8 cellular contexts compared by ENCODE assay signal in genomic region chr16:31215287-31216115, GRCh38. TPM values are rescaled to one million over a fixed set of nuclear protein-coding genes. Genes with fewer than 3 reads are reported as not detected.
A peak's percentile ranks its signal among the peaks of the same experiment; 100 is the strongest.
DNase-seq lines count a peak whose midpoint lies in the region; ATAC-seq and TF ChIP-seq lines count a peak whose summit lies in the region.

No MANE protein-coding gene starts in this region.

- H3K79me2 ChIP-seq in mesendoderm (ENCODE audit: control insufficient read depth, insufficient read depth, low read length): no peaks in the 10 kb centered on the region

- H4K5ac ChIP-seq in mesendoderm (ENCODE audit: low read length): no peak overlapping the region

- H2AK5ac ChIP-seq in mesendoderm (ENCODE audit: low read length): no peak overlapping the region

- no peaks in the 10 kb centered on the region for H3K9me3 Mint-ChIP-seq in effector memory CD8-positive, alpha-beta T cell

- no peak overlapping the region for H2BK15ac ChIP-seq in mesendoderm (replicated peaks; ENCODE audit: low read depth)

- H3K9me3 ChIP-seq in SJCRH30 (replicated peaks): no peaks in the 10 kb centered on the region
- no peaks in the 10 kb centered on the region for H3K9me3 ChIP-seq in upper lobe of right lung

- H3K4me1 ChIP-seq in SJCRH30 (peaks cover 12% of the 10 kb centered on the region), mesendoderm (ENCODE audit: control insufficient read depth, low read depth, low read length) (no peaks in the 10 kb centered on the region), upper lobe of right lung (peaks cover 24% of the 10 kb centered on the region)

- H3K4me2 ChIP-seq in mesendoderm (ENCODE audit: low read length): peak overlapping the region; percentile 84

- H3K27me3 Mint-ChIP-seq in effector memory CD8-positive, alpha-beta T cell: peaks cover 28 to 65% of the 10 kb centered on the region in 2 donors

- peak overlapping the region; percentile 76 to 84 for H3K4me3 Mint-ChIP-seq in effector memory CD8-positive, alpha-beta T cell

- H3K4me3 ChIP-seq in SJCRH30 (peak overlapping the region; percentile 79), mesendoderm (ENCODE audit: low read length) (no peak overlapping the region), upper lobe of right lung (peak overlapping the region; percentile 52)

- DNase-seq in Right ventricle myocardium inferior (ENCODE audit: missing footprints): peak; percentile 81
- no peak for DNase-seq in cardiac septum (ENCODE audit: low spot score)
- DNase-seq in SJCRH30: peak; percentile 87 to 90
- no peak for DNase-seq in effector memory CD8-positive, alpha-beta T cell
- DNase-seq in mesendoderm: peak; percentile 85
- peak; percentile 82 for DNase-seq in upper lobe of right lung
- DNase-seq in H4 (ENCODE audit: low spot score): no peak
- no peak for DNase-seq in pons (ENCODE audit: low spot score)

- no peak for TF ChIP-seq CTCF in upper lobe of right lung (IDR thresholded peaks at IDR 0.05)

- no peak overlapping the region for H4K8ac ChIP-seq in mesendoderm (ENCODE audit: low read depth, low read length)

- ATAC-seq in Right ventricle myocardium inferior (peak; percentile 89), upper lobe of right lung (peak; percentile 89)
- peak; percentile 59 for ATAC-seq in effector memory CD8-positive, alpha-beta T cell (replicated peaks)

- H3K79me1 ChIP-seq in mesendoderm (ENCODE audit: low read length): no peaks in the 10 kb centered on the region

- peak overlapping the region; percentile 69 for H3K56ac ChIP-seq in mesendoderm (ENCODE audit: low read length)

- intact Hi-C loops in Right ventricle myocardium inferior (cut with DNase I): no loop called here
- intact Hi-C loops in cardiac septum (cut with DNase I): no loop called here
- intact Hi-C loops in upper lobe of right lung (cut with DNase I): no loop called here

- H3K4ac ChIP-seq in mesendoderm (ENCODE audit: low read depth, low read length): no peak overlapping the region

- peaks cover 5% of the 10 kb centered on the region for H3K36me3 Mint-ChIP-seq in effector memory CD8-positive, alpha-beta T cell (ENCODE audit: insufficient read depth)

- no peaks in the 10 kb centered on the region for H3K27me3 ChIP-seq in SJCRH30
- H3K27me3 ChIP-seq in mesendoderm (ENCODE audit: insufficient read depth, low read length, poor library complexity): peaks cover 13% of the 10 kb centered on the region
- H3K27me3 ChIP-seq in upper lobe of right lung: peaks cover 54% of the 10 kb centered on the region

- H3K4me1 Mint-ChIP-seq in effector memory CD8-positive, alpha-beta T cell (ENCODE audit: low read depth in 2 of 2): peaks cover 14 to 18% of the 10 kb centered on the region in 2 donors

- H2BK5ac ChIP-seq in mesendoderm (ENCODE audit: low read length): no peak overlapping the region

- WGBS in mesendoderm (ENCODE audit: extremely low coverage, insufficient coverage, low lambda C conversion rate): no CpG with 5 or more reads among the region's 61 CpGs

- no peak overlapping the region for H2BK120ac ChIP-seq in mesendoderm (ENCODE audit: low read depth, low read length)

- no peak overlapping the region for H3K18ac ChIP-seq in mesendoderm (ENCODE audit: low read length)

- H3K27ac Mint-ChIP-seq in effector memory CD8-positive, alpha-beta T cell: no peak overlapping the region

- H3K9ac ChIP-seq in mesendoderm (ENCODE audit: low read length): peak overlapping the region; percentile 63

- H3K36me3 ChIP-seq in SJCRH30 (peaks cover 28% of the 10 kb centered on the region), mesendoderm (ENCODE audit: control insufficient read depth, insufficient read depth, low read length) (no peaks in the 10 kb centered on the region), upper lobe of right lung (no peaks in the 10 kb centered on the region)

- H3K23ac ChIP-seq in mesendoderm (ENCODE audit: low read length): no peak overlapping the region

- peak overlapping the region; percentile 84 for H3K27ac ChIP-seq in SJCRH30
- no peak overlapping the region for H3K27ac ChIP-seq in mesendoderm (ENCODE audit: low read depth, low read length)
- H3K27ac ChIP-seq in upper lobe of right lung: no peak overlapping the region

RNA-seq across cellular contexts. Expression of gene PYDC1, which starts 1.4 kb away (rescaled TPM):
- not detected for total RNA-seq in Right ventricle myocardium inferior
- total RNA-seq in cardiac septum: not detected
- not detected in 2 replicates for total RNA-seq in SJCRH30 (2014; rRNA removed; shearing (Covaris generic))
- polyA plus RNA-seq in mesendoderm (2013, experiment 1 of 2): 1.4 TPM
- 1.6 TPM for polyA plus RNA-seq in mesendoderm (2013, experiment 2 of 2)
- not detected for total RNA-seq in upper lobe of right lung
- not detected in 2 replicates for total RNA-seq in H4 (2014; rRNA removed; shearing (Covaris generic))

RNA-seq across cellular contexts. Expression of gene TRIM72, which starts 1.6 kb away (rescaled TPM):
- 2.1 TPM for total RNA-seq in Right ventricle myocardium inferior
- 2.4 TPM for total RNA-seq in cardiac septum
- total RNA-seq in SJCRH30 (2014; rRNA removed; shearing (Covaris generic)): 32.5 and 33.7 TPM in 2 replicates
- 0.15 TPM for polyA plus RNA-seq in mesendoderm (2013, experiment 1 of 2)
- 0.13 TPM for polyA plus RNA-seq in mesendoderm (2013, experiment 2 of 2)
- 0.17 TPM for total RNA-seq in upper lobe of right lung
- total RNA-seq in H4 (2014; rRNA removed; shearing (Covaris generic)): not detected in 2 replicates

RNA-seq across cellular contexts. Expression of gene PYCARD, which starts 12.9 kb away (rescaled TPM):
- total RNA-seq in Right ventricle myocardium inferior (9.1 TPM), cardiac septum (3.2 TPM), upper lobe of right lung (49.5 TPM)
- total RNA-seq in SJCRH30 (2014; rRNA removed; shearing (Covaris generic)): not detected in 2 replicates
- polyA plus RNA-seq in mesendoderm (2013, experiment 1 of 2): 27.8 TPM
- polyA plus RNA-seq in mesendoderm (2013, experiment 2 of 2): 27.6 TPM
- total RNA-seq in H4 (2014; rRNA removed; shearing (Covaris generic)): not detected in 2 replicates

RNA-seq across cellular contexts. Expression of gene FUS, which starts 35.6 kb away (rescaled TPM):
- total RNA-seq in Right ventricle myocardium inferior (86.8 TPM), cardiac septum (158 TPM), upper lobe of right lung (175 TPM)
- 92.1 and 111 TPM in 2 replicates for total RNA-seq in SJCRH30 (2014; rRNA removed; shearing (Covaris generic))
- 1,268 TPM for polyA plus RNA-seq in mesendoderm (2013, experiment 1 of 2)
- 1,201 TPM for polyA plus RNA-seq in mesendoderm (2013, experiment 2 of 2)
- 21.5 and 25.8 TPM in 2 replicates for total RNA-seq in H4 (2014; rRNA removed; shearing (Covaris generic))

RNA-seq across cellular contexts. Expression of gene ITGAM, which starts 44.3 kb away (rescaled TPM):
- 10.4 TPM for total RNA-seq in Right ventricle myocardium inferior
- 4.8 TPM for total RNA-seq in cardiac septum
- not detected in 2 replicates for total RNA-seq in SJCRH30 (2014; rRNA removed; shearing (Covaris generic))
- 0.53 TPM for polyA plus RNA-seq in mesendoderm (2013, experiment 1 of 2)
- 0.29 TPM for polyA plus RNA-seq in mesendoderm (2013, experiment 2 of 2)
- total RNA-seq in upper lobe of right lung: 44.8 TPM
- 0.02 TPM in 2 replicates for total RNA-seq in H4 (2014; rRNA removed; shearing (Covaris generic))

Comparison
In these comparisons a context has a peak if more than half of its experiments do, and no peak if none do; other contexts are left out.
1. DNase-seq: peak in Right ventricle myocardium inferior (single experiment), SJCRH30 (2 of 2), mesendoderm (single experiment) and upper lobe of right lung (single experiment); none in cardiac septum (single experiment), effector memory CD8-positive, alpha-beta T cell (0 of 3), H4 (single experiment) and pons (single experiment).
2. Peak in every context shown above with its lines, with median percentiles within 50 percentile points of each other: ATAC-seq.